Comparison of ENCODE assay signal across 1 cellular context in the genomic region with DNA sequence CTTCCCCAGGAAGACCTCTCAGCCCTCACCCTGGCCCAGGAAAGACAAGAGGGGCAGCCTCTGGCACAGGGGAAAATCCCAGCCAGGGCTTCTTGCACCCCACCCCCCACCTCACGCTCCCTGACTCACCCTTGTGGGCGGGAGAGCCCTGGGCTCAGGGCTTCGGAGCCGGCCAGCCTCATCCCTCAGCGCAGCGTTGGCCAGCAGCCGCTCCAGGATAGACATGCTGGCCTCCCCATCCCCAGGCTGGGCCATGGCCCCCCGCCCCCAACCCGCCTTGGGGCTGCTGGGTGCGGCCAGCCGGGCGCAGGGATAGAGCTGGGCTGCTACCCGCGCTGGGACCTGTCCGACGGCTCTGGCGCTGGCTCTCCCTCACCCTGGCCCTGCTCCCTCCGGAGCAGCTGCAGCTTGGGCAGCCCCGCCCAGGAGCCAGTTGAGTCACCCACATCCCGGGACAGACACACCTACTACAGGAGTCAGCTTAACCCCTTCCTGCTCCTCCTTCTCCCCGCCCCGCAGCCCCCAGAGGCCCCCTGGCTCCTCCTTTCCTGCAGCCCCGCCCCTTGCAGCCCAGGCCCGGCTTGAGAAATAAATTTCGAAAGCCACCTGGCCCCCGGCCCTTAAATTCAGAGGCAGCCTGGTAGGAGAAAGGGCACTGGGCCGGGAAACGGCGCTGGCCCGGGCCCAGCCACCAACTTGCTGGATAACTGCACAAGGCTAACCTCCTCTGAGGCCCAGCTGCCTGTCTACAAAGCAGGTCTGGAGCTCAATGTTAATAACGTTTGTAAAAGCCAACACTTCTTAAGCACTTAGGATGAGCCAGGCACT.
A peak's percentile ranks its signal among the peaks of the same experiment; 100 is the strongest.
TF ChIP-seq lines count a peak whose summit lies in the region.

No MANE protein-coding gene starts in this region.

TF ChIP-seq in HepG2, 621 proteins besides CTCF, POLR2A, EP300 and RAD21 (continued from another document and continues in another):
- TF ChIP-seq ZNF687 (CRISPR knock-in tag; IDR thresholded peaks at IDR 0.05) (peak; percentile 59; the same call in 1 of the 2 replicates), ZNF24 (IDR thresholded peaks at IDR 0.05) (no peak), WIZ (CRISPR knock-in tag; IDR thresholded peaks at IDR 0.05) (no peak), ZNF879 (CRISPR knock-in tag; IDR thresholded peaks at IDR 0.05) (no peak), ZFP41 (CRISPR knock-in tag; IDR thresholded peaks at IDR 0.05; ENCODE audit: borderline replicate concordance) (no peak), GFI1 (CRISPR knock-in tag; IDR thresholded peaks at IDR 0.05; ENCODE audit: borderline replicate concordance) (no peak), RERE (CRISPR knock-in tag; IDR thresholded peaks at IDR 0.05; ENCODE audit: low read depth) (no peak), ZFAT (CRISPR knock-in tag; conservative IDR thresholded peaks at IDR 0.05) (no peak), ATF4 (CRISPR knock-in tag; IDR thresholded peaks at IDR 0.05) (no peak), CBX1 (IDR thresholded peaks at IDR 0.05; ENCODE audit: low read depth) (no peak), TOPORS (CRISPR knock-in tag; IDR thresholded peaks at IDR 0.05) (no peak), ZNF816 (CRISPR knock-in tag; IDR thresholded peaks at IDR 0.05; ENCODE audit: borderline replicate concordance) (no peak), ZNF367 (CRISPR knock-in tag; IDR thresholded peaks at IDR 0.05; ENCODE audit: borderline replicate concordance) (no peak), RCOR2 (CRISPR knock-in tag; IDR thresholded peaks at IDR 0.05) (no peak), TFAP4 (IDR thresholded peaks at IDR 0.05; ENCODE audit: borderline replicate concordance, low read depth) (0 out of 2 replicates have a peak, but pooled peaks have one; percentile 41), ZMYM4 (CRISPR knock-in tag; IDR thresholded peaks at IDR 0.05) (no peak), ATF1 (CRISPR knock-in tag; IDR thresholded peaks at IDR 0.05) (no peak), RAD51 (IDR thresholded peaks at IDR 0.05; ENCODE audit: borderline replicate concordance) (no peak), AKAP8 (CRISPR knock-in tag; IDR thresholded peaks at IDR 0.05) (0 out of 2 replicates have a peak, but pooled peaks have one; percentile 8), HDAC2 (CRISPR knock-in tag; IDR thresholded peaks at IDR 0.05) (no peak), KLF9 (CRISPR knock-in tag; IDR thresholded peaks at IDR 0.05; ENCODE audit: low read depth) (no peak), CAMTA2 (CRISPR knock-in tag; IDR thresholded peaks at IDR 0.05; ENCODE audit: borderline replicate concordance) (no peak), GABPB1 (CRISPR knock-in tag; IDR thresholded peaks at IDR 0.05) (peak; percentile 51; the same call in 1 of the 2 replicates), EZH2 (conservative IDR thresholded peaks at IDR 0.05; ENCODE audit: low read depth, low read length) (no peak), ZNF510 (CRISPR knock-in tag; IDR thresholded peaks at IDR 0.05; ENCODE audit: low read depth) (no peak), ZNF777 (CRISPR knock-in tag; IDR thresholded peaks at IDR 0.05) (peak; percentile 73), YEATS2 (CRISPR knock-in tag; IDR thresholded peaks at IDR 0.05; ENCODE audit: borderline replicate concordance) (no peak), ZSCAN20 (CRISPR knock-in tag; IDR thresholded peaks at IDR 0.05; ENCODE audit: borderline replicate concordance) (no peak), SYNCRIP (IDR thresholded peaks at IDR 0.05; ENCODE audit: insufficient read depth, low read depth, low read length) (no peak), SATB2 (CRISPR knock-in tag; IDR thresholded peaks at IDR 0.05) (no peak), ZNF749 (CRISPR knock-in tag; IDR thresholded peaks at IDR 0.05; ENCODE audit: borderline replicate concordance) (no peak), NRL (CRISPR knock-in tag; IDR thresholded peaks at IDR 0.05; ENCODE audit: borderline replicate concordance) (no peak), ARID3A (IDR thresholded peaks at IDR 0.05; ENCODE audit: low read depth, low read length) (no peak), KMT2B (CRISPR knock-in tag; IDR thresholded peaks at IDR 0.05) (no peak), GATA4 (IDR thresholded peaks at IDR 0.05; ENCODE audit: borderline replicate concordance, low read depth) (no peak), SSRP1 (CRISPR knock-in tag; IDR thresholded peaks at IDR 0.05) (no peak), ESRRA (CRISPR knock-in tag; IDR thresholded peaks at IDR 0.05; ENCODE audit: low read depth) (no peak), NAIF1 (CRISPR knock-in tag; IDR thresholded peaks at IDR 0.05; ENCODE audit: borderline replicate concordance) (no peak), ZNF432 (CRISPR knock-in tag; IDR thresholded peaks at IDR 0.05; ENCODE audit: borderline replicate concordance) (no peak), TFDP2 (CRISPR knock-in tag; IDR thresholded peaks at IDR 0.05) (0 out of 2 replicates have a peak, but pooled peaks have one; percentile 8), ZNF124 (CRISPR knock-in tag; IDR thresholded peaks at IDR 0.05) (no peak), ZNF253 (CRISPR knock-in tag; IDR thresholded peaks at IDR 0.05; ENCODE audit: borderline replicate concordance) (no peak), ZNF292 (CRISPR knock-in tag; IDR thresholded peaks at IDR 0.05; ENCODE audit: borderline replicate concordance, low read depth) (no peak), ZNF75D (CRISPR knock-in tag; IDR thresholded peaks at IDR 0.05; ENCODE audit: borderline replicate concordance) (no peak)
- TF ChIP-seq, protein P1, sequence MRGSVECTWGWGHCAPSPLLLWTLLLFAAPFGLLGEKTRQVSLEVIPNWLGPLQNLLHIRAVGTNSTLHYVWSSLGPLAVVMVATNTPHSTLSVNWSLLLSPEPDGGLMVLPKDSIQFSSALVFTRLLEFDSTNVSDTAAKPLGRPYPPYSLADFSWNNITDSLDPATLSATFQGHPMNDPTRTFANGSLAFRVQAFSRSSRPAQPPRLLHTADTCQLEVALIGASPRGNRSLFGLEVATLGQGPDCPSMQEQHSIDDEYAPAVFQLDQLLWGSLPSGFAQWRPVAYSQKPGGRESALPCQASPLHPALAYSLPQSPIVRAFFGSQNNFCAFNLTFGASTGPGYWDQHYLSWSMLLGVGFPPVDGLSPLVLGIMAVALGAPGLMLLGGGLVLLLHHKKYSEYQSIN (CRISPR knock-in tag; IDR thresholded peaks at IDR 0.05; ENCODE audit: borderline replicate concordance): no peak
- TF ChIP-seq, protein P2, sequence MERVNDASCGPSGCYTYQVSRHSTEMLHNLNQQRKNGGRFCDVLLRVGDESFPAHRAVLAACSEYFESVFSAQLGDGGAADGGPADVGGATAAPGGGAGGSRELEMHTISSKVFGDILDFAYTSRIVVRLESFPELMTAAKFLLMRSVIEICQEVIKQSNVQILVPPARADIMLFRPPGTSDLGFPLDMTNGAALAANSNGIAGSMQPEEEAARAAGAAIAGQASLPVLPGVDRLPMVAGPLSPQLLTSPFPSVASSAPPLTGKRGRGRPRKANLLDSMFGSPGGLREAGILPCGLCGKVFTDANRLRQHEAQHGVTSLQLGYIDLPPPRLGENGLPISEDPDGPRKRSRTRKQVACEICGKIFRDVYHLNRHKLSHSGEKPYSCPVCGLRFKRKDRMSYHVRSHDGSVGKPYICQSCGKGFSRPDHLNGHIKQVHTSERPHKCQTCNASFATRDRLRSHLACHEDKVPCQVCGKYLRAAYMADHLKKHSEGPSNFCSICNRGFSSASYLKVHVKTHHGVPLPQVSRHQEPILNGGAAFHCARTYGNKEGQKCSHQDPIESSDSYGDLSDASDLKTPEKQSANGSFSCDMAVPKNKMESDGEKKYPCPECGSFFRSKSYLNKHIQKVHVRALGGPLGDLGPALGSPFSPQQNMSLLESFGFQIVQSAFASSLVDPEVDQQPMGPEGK (CRISPR knock-in tag; IDR thresholded peaks at IDR 0.05): peak; percentile 68; the same call in 1 of the 2 replicates
